12 cellular contexts compared by ENCODE assay signal in genomic region chr5:139131881-139132480, GRCh38.
A peak's percentile ranks its signal among the peaks of the same experiment; 100 is the strongest.
DNase-seq lines count a peak whose midpoint lies in the region; ATAC-seq and TF ChIP-seq lines count a peak whose summit lies in the region.
"Had no signal": no experiment of that assay in that cellular context is flagged by ENCODE, and none has a peak within 500 bp of the region (broad histone marks: within the 10 kb centered on the region; RNA-seq: fewer than 3 reads in every experiment).

No MANE protein-coding gene starts in this region.

- no peaks in the 10 kb centered on the region for H3K27me3 ChIP-seq in adrenal gland
- no peaks in the 10 kb centered on the region for H3K27me3 ChIP-seq in left ventricle myocardium inferior (ENCODE audit: low read depth)
- no peaks in the 10 kb centered on the region for H3K27me3 ChIP-seq in psoas muscle (ENCODE audit: insufficient read depth in 3 of 3, low read length in 2 of 3)

- ATAC-seq in psoas muscle, result peak in 3 of 4 donors; percentile 15 to 30 (median 19)
- ATAC-seq in GM21447 (IDR thresholded peaks at IDR 0.05; ENCODE audit: unreplicated experiment), result no peak

- intact Hi-C loops in adrenal gland (cut with DNase I), result no loop called here
- intact Hi-C loops in left ventricle myocardium inferior (cut with micrococcal nuclease), result no loop called here
- intact Hi-C loops in psoas muscle (cut with DNase I), result loop anchor here in 1 of 2 donors (10.0 kb wide), 1 partner anchor 63 kb away; the partner anchor contains the start of gene SIL1

- H3K4me1 ChIP-seq in adrenal gland (replicated peaks in 1 of 2), result peaks cover 25 to 33% of the 10 kb centered on the region in 2 donors
- H3K4me1 ChIP-seq in left ventricle myocardium inferior, result peaks cover 62% of the 10 kb centered on the region
- peaks cover 30% of the 10 kb centered on the region for H3K4me1 ChIP-seq in psoas muscle

- no peak for TF ChIP-seq POLR2A in adrenal gland (IDR thresholded peaks at IDR 0.05)

- H3K36me3 ChIP-seq in adrenal gland (replicated peaks in 1 of 2) (no peaks in the 10 kb centered on the region), left ventricle myocardium inferior (peaks cover under 1% of the 10 kb centered on the region), psoas muscle (ENCODE audit: insufficient read depth in 1 of 2, low read depth in 1 of 2) (peaks cover 0 to 2% of the 10 kb centered on the region in 2 donors)

- H3K27ac ChIP-seq in adrenal gland, result peak overlapping the region; percentile 73 to 94 (median 91)
- H3K27ac ChIP-seq in left ventricle myocardium inferior (replicated peaks), result peak overlapping the region; percentile 91
- peak overlapping the region; percentile 75 for H3K27ac ChIP-seq in psoas muscle

- DNase-seq in G401 (ENCODE audit: low spot score), result peak; percentile 66
- no peak for DNase-seq in adrenal gland
- DNase-seq in left ventricle myocardium inferior, result no peak
- no peak for DNase-seq in psoas muscle
- no peak for DNase-seq in LoVo (ENCODE audit: low spot score)
- DNase-seq in kidney tubule cell (ENCODE audit: low spot score), result no peak
- no peak for DNase-seq in DMS 273 treated with DMSO at 0.1 percent for 48 hours (lab: John Stamatoyannopoulos, UW)
- DNase-seq: activated T-cell treated with anti-CD3 and anti-CD28 coated beads, Interleukin-2, amount 50 U/mL, for 1 hour; NCI-H1048; stimulated activated CD8-positive, alpha-beta memory T cell treated with anti-CD3 and anti-CD28 coated beads, Interleukin-4, amount 100 ng/mL, for 48 hours; T1000 had no signal

- in situ Hi-C loops in G401 (cut with HindIII; ENCODE audit: low sequenced_read_pairs), result no loop called here

- TF ChIP-seq CTCF in adrenal gland (IDR thresholded peaks at IDR 0.05), result no peak
- TF ChIP-seq CTCF in left ventricle myocardium inferior (IDR thresholded peaks at IDR 0.05; ENCODE audit: borderline replicate concordance), result no peak
- TF ChIP-seq CTCF in psoas muscle (IDR thresholded peaks at IDR 0.05), result no peak

- no peaks in the 10 kb centered on the region for H3K9me3 ChIP-seq in adrenal gland (replicated peaks in 1 of 3)
- no peaks in the 10 kb centered on the region for H3K9me3 ChIP-seq in left ventricle myocardium inferior (replicated peaks)
- H3K9me3 ChIP-seq in psoas muscle, result no peaks in the 10 kb centered on the region

- WGBS in adrenal gland, 4 donors, result 23 to 39% (median 31%) methylated on average over 3 of the region's 3 CpGs
- WGBS in psoas muscle, 3 donors, result 28 to 48% (median 33%) methylated on average over 3 of the region's 3 CpGs

- H3K4me3 ChIP-seq in adrenal gland (peak overlapping the region in 1 of 4 donors; percentile 34), left ventricle myocardium inferior (peak overlapping the region; percentile 47), psoas muscle (peak overlapping the region; percentile 37)
